Comparison of ENCODE assay signal across 15 cellular contexts in genomic region chr19:43462383-43462782, GRCh38. TPM values are rescaled to one million over a fixed set of nuclear protein-coding genes. Genes with fewer than 3 reads are reported as not detected.
DNase-seq lines count a peak whose midpoint lies in the region; ATAC-seq and TF ChIP-seq lines count a peak whose summit lies in the region.
"Had no signal": no experiment of that assay in that cellular context is flagged by ENCODE, and none has a peak within 500 bp of the region (broad histone marks: within the 10 kb centered on the region; RNA-seq: fewer than 3 reads in every experiment).

No MANE protein-coding gene starts in this region.

- no peak for DNase-seq in activated naive CD4-positive, alpha-beta T cell (lab: John Stamatoyannopoulos, UW)
- DNase-seq in activated T-helper 2 cell treated with anti-CD3 and anti-CD28 coated beads, Interferon-gamma antibody, Interleukin-2, Interleukin-4, amounts not matched to agents 10 μg/mL and 5 μg/mL and 100 μg/mL, durations not matched to agents 14 hours and 24 hours and 36 hours (ENCODE audit: low spot score) = no peak
- DNase-seq in immature natural killer cell (no peak), vagina (ENCODE audit: extremely low spot score in 2 of 2) (no peak), foreskin keratinocyte (no peak)
- DNase-seq in stimulated activated CD4-positive, alpha-beta T cell treated with anti-CD3 and anti-CD28 coated beads, Interleukin-4, amount 100 ng/mL, for 4 hours = no peak
- DNase-seq: activated CD4-positive, alpha-beta T cell treated with anti-CD3 and anti-CD28 coated beads, Interleukin-2, amount 50 U/mL, for 4 hours; aorta; effector CD8-positive, alpha-beta T cell; glutamatergic neuron; uterus had no signal

- TF ChIP-seq POLR2A in vagina (IDR thresholded peaks at IDR 0.05) = no peak

- H3K9me3 Mint-ChIP-seq in activated naive CD4-positive, alpha-beta T cell treated with anti-CD3 and anti-CD28 coated beads, Interleukin-2, amount 50 U/mL, for 24 hours = no peaks in the 10 kb centered on the region
- no peaks in the 10 kb centered on the region for H3K9me3 Mint-ChIP-seq in activated T-helper 2 cell treated with anti-CD3 and anti-CD28 coated beads, Interferon-gamma antibody, Interleukin-2, Interleukin-4, amounts not matched to agents 10 μg/mL and 5 μg/mL and 100 μg/mL, durations not matched to agents 14 hours and 24 hours and 36 hours
- H3K9me3 Mint-ChIP-seq in immature natural killer cell = no peaks in the 10 kb centered on the region

- ATAC-seq in activated CD4-positive, CD25-positive, alpha-beta regulatory T cell treated with anti-CD3 and anti-CD28 coated beads, Interleukin-2, amount 50 U/mL, for 24 hours = no peak
- no peak for ATAC-seq in foreskin keratinocyte

- H3K4me3 Mint-ChIP-seq in activated naive CD4-positive, alpha-beta T cell treated with anti-CD3 and anti-CD28 coated beads, Interleukin-2, amount 50 U/mL, for 24 hours = peak overlapping the region; percentile 95
- peak overlapping the region; percentile 49 for H3K4me3 Mint-ChIP-seq in activated T-helper 2 cell treated with anti-CD3 and anti-CD28 coated beads, Interferon-gamma antibody, Interleukin-2, Interleukin-4, amounts not matched to agents 10 μg/mL and 5 μg/mL and 100 μg/mL, durations not matched to agents 14 hours and 24 hours and 36 hours (ENCODE audit: low read depth)
- H3K4me3 Mint-ChIP-seq in immature natural killer cell = peak overlapping the region; percentile 92 to 98 (median 96)

- H3K4me1 Mint-ChIP-seq in activated naive CD4-positive, alpha-beta T cell treated with anti-CD3 and anti-CD28 coated beads, Interleukin-2, amount 50 U/mL, for 24 hours = peaks cover 54% of the 10 kb centered on the region
- H3K4me1 Mint-ChIP-seq in activated T-helper 2 cell treated with anti-CD3 and anti-CD28 coated beads, Interferon-gamma antibody, Interleukin-2, Interleukin-4, amounts not matched to agents 10 μg/mL and 5 μg/mL and 100 μg/mL, durations not matched to agents 14 hours and 24 hours and 36 hours (ENCODE audit: low read depth) = peaks cover 23% of the 10 kb centered on the region
- peaks cover 19 to 25% of the 10 kb centered on the region in 2 donors for H3K4me1 Mint-ChIP-seq in immature natural killer cell

- intact Hi-C loops in activated T-helper 2 cell treated with anti-CD3 and anti-CD28 coated beads, Interferon-gamma antibody, Interleukin-2, Interleukin-4, amounts not matched to agents 10 μg/mL and 5 μg/mL and 100 μg/mL, durations not matched to agents 14 hours and 24 hours and 36 hours (cut with micrococcal nuclease) = loop anchor here (2.0 to 5.0 kb wide), 3 partner anchors 70 to 135 kb away; partner anchors contain the start of genes IRGQ, PINLYP, XRCC1 and ZNF575
- intact Hi-C loops in vagina (cut with DNase I) = loop anchor here (5.0 kb wide), 1 partner anchor 40 kb away; the partner anchor contains the start of gene PHLDB3

- TF ChIP-seq CTCF in vagina (IDR thresholded peaks at IDR 0.05) (no peak), foreskin keratinocyte (conservative IDR thresholded peaks at IDR 0.05) (no peak)

- peak overlapping the region in 1 of 2 donors; percentile 61 for H3K4me3 ChIP-seq in vagina

- H3K27me3 ChIP-seq in vagina (no peaks in the 10 kb centered on the region), foreskin keratinocyte (no peaks in the 10 kb centered on the region)
- H3K27me3 ChIP-seq: uterus had no signal

- H3K9me3 ChIP-seq in vagina = no peaks in the 10 kb centered on the region
- H3K9me3 ChIP-seq: uterus had no signal

- H3K27ac Mint-ChIP-seq in activated naive CD4-positive, alpha-beta T cell treated with anti-CD3 and anti-CD28 coated beads, Interleukin-2, amount 50 U/mL, for 24 hours = peak overlapping the region; percentile 72
- peak overlapping the region; percentile 65 for H3K27ac Mint-ChIP-seq in activated T-helper 2 cell treated with anti-CD3 and anti-CD28 coated beads, Interferon-gamma antibody, Interleukin-2, Interleukin-4, amounts not matched to agents 10 μg/mL and 5 μg/mL and 100 μg/mL, durations not matched to agents 14 hours and 24 hours and 36 hours
- H3K27ac Mint-ChIP-seq in immature natural killer cell = peak overlapping the region; percentile 55 to 99 (median 98)

- H3K27ac ChIP-seq in vagina = peak overlapping the region; percentile 90
- H3K27ac ChIP-seq in foreskin keratinocyte = no peak overlapping the region

- peaks cover 6% of the 10 kb centered on the region for H3K36me3 Mint-ChIP-seq in activated naive CD4-positive, alpha-beta T cell treated with anti-CD3 and anti-CD28 coated beads, Interleukin-2, amount 50 U/mL, for 24 hours
- H3K36me3 Mint-ChIP-seq in activated T-helper 2 cell treated with anti-CD3 and anti-CD28 coated beads, Interferon-gamma antibody, Interleukin-2, Interleukin-4, amounts not matched to agents 10 μg/mL and 5 μg/mL and 100 μg/mL, durations not matched to agents 14 hours and 24 hours and 36 hours (ENCODE audit: low read depth) = no peaks in the 10 kb centered on the region
- H3K36me3 Mint-ChIP-seq in immature natural killer cell = no peaks in the 10 kb centered on the region

- peaks cover 0 to 5% of the 10 kb centered on the region in 2 donors for H3K36me3 ChIP-seq in vagina
- H3K36me3 ChIP-seq: uterus had no signal

- H3K4me1 ChIP-seq in vagina = peaks cover 20% of the 10 kb centered on the region
- H3K4me1 ChIP-seq in foreskin keratinocyte = peaks cover 11% of the 10 kb centered on the region

- H3K27me3 Mint-ChIP-seq in activated naive CD4-positive, alpha-beta T cell treated with anti-CD3 and anti-CD28 coated beads, Interleukin-2, amount 50 U/mL, for 24 hours = no peaks in the 10 kb centered on the region
- H3K27me3 Mint-ChIP-seq in activated T-helper 2 cell treated with anti-CD3 and anti-CD28 coated beads, Interferon-gamma antibody, Interleukin-2, Interleukin-4, amounts not matched to agents 10 μg/mL and 5 μg/mL and 100 μg/mL, durations not matched to agents 14 hours and 24 hours and 36 hours (ENCODE audit: low read depth) = no peaks in the 10 kb centered on the region
- H3K27me3 Mint-ChIP-seq in immature natural killer cell (ENCODE audit: low read depth in 3 of 3) = peaks cover 5 to 6% (median 6%) of the 10 kb centered on the region in 3 donors

RNA-seq across cellular contexts. Expression of gene LYPD3, which starts 3.0 kb away (rescaled TPM):
- 2.5 and 3.0 TPM in 2 replicates for total RNA-seq in activated T-helper 2 cell treated with anti-CD3 and anti-CD28 coated beads, Interferon-gamma antibody, Interleukin-2, Interleukin-4, amounts not matched to agents 10 μg/mL and 5 μg/mL and 100 μg/mL, durations not matched to agents 14 hours and 24 hours and 36 hours
- polyA plus RNA-seq in immature natural killer cell (1 to 10 TPM; 1.3 to 2.4 (median 1.4) TPM), foreskin keratinocyte (31.8 and 43.1 TPM in 2 replicates)
- total RNA-seq in vagina (247 TPM), foreskin keratinocyte (16.3 and 18.0 TPM in 2 replicates)

RNA-seq across cellular contexts. Expression of gene PHLDB3, which starts 42.2 kb away (rescaled TPM):
- 23.0 and 25.3 TPM in 2 replicates for total RNA-seq in activated T-helper 2 cell treated with anti-CD3 and anti-CD28 coated beads, Interferon-gamma antibody, Interleukin-2, Interleukin-4, amounts not matched to agents 10 μg/mL and 5 μg/mL and 100 μg/mL, durations not matched to agents 14 hours and 24 hours and 36 hours
- 1 to 10 TPM in 2 of 3 donors, under 1 TPM in 1; 0.51 to 3.2 (median 1.3) TPM for polyA plus RNA-seq in immature natural killer cell
- total RNA-seq in vagina = 24.3 TPM
- total RNA-seq in foreskin keratinocyte = 14.8 and 15.4 TPM in 2 replicates
- polyA plus RNA-seq in foreskin keratinocyte = 9.8 and 11.2 TPM in 2 replicates

RNA-seq across cellular contexts. Expression of gene TEX101, which starts 47.7 kb away (rescaled TPM):
- not detected in 2 replicates for total RNA-seq in activated T-helper 2 cell treated with anti-CD3 and anti-CD28 coated beads, Interferon-gamma antibody, Interleukin-2, Interleukin-4, amounts not matched to agents 10 μg/mL and 5 μg/mL and 100 μg/mL, durations not matched to agents 14 hours and 24 hours and 36 hours
- polyA plus RNA-seq in immature natural killer cell = not detected
- total RNA-seq in vagina = not detected
- total RNA-seq in foreskin keratinocyte = not detected in 2 replicates
- polyA plus RNA-seq in foreskin keratinocyte = not detected in 2 replicates
- total RNA-seq: aorta, M059J, omental fat pad, uterus had no signal
- polyA plus RNA-seq: aorta had no signal

Comparison
In these comparisons a context has a peak if more than half of its experiments do, and no peak if none do; other contexts are left out.
1. RNA of gene LYPD3, which starts 3.0 kb away (total RNA-seq): 247 TPM in vagina (single experiment); 16.3 to 18.0 TPM in foreskin keratinocyte and 2.5 to 3.0 TPM in activated T-helper 2 cell treated with anti-CD3 and anti-CD28 coated beads, Interferon-gamma antibody, Interleukin-2, Interleukin-4, amounts not matched to agents 10 μg/mL and 5 μg/mL and 100 μg/mL, durations not matched to agents 14 hours and 24 hours and 36 hours; every median in the first group is over 10 times any median in the second.
2. Peak in every context shown above with its lines, with median percentiles within 50 percentile points of each other: H3K27ac Mint-ChIP-seq and H3K4me3 Mint-ChIP-seq.